31 cellular contexts compared by ENCODE assay signal in the genomic region with DNA sequence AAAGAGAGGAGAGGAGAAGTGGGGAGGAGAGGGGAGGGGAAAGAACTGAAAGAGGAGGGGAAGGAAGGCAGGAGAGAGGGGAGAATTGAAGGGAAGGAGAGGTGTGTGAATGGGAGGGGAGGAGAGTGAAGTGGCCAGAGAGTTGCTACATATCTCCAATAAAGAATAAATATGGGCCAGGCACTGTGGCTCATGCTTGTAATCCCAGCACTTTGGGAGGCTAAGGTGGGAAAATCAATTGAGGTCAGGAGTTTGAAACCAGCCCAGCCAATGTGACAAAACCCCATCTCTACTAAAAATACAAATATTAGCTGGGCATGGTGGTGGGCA.
DNase-seq lines count a peak whose midpoint lies in the region; ATAC-seq and TF ChIP-seq lines count a peak whose summit lies in the region.
"Had no signal": no experiment of that assay in that cellular context is flagged by ENCODE, and none has a peak within 500 bp of the region (broad histone marks: within the 10 kb centered on the region; RNA-seq: fewer than 3 reads in every experiment).

No MANE protein-coding gene starts in this region.

- H3K36me3 ChIP-seq in mammary epithelial cell (ENCODE audit: insufficient read depth, low read length), result no peaks in the 10 kb centered on the region
- H3K36me3 ChIP-seq in colonic mucosa, result no peaks in the 10 kb centered on the region
- no peaks in the 10 kb centered on the region for H3K36me3 ChIP-seq in transverse colon
- H3K36me3 ChIP-seq: cardiac muscle cell, pancreas, SJCRH30, thyroid gland had no signal

- TF ChIP-seq EP300 in transverse colon (IDR thresholded peaks at IDR 0.05; ENCODE audit: low read depth), result no peak

- H4K20me1 ChIP-seq in mammary epithelial cell (ENCODE audit: insufficient read depth, low read length), result no peaks in the 10 kb centered on the region

- H3K27ac ChIP-seq in mammary epithelial cell (ENCODE audit: insufficient read depth, low read depth, low read length) (no peak overlapping the region), colonic mucosa (peak overlapping the region; percentile 61), transverse colon (peak overlapping the region; percentile 36 to 75 (median 60))
- H3K27ac ChIP-seq: cardiac muscle cell, coronary artery, pancreas, SJCRH30, thyroid gland had no signal

- H3K4me2 ChIP-seq in mammary epithelial cell (ENCODE audit: insufficient read depth, low read depth, low read length), result no peak overlapping the region

- H3K27me3 Mint-ChIP-seq in MCF 10A (ENCODE audit: insufficient read depth, unreplicated experiment), result no peaks in the 10 kb centered on the region
- H3K27me3 Mint-ChIP-seq in type B pancreatic cell, result no peaks in the 10 kb centered on the region
- H3K27me3 Mint-ChIP-seq: activated CD8-positive, alpha-beta T cell treated with anti-CD3 and anti-CD28 coated beads for 36 hours; CD4-positive, alpha-beta memory T cell; stimulated activated naive CD8-positive, alpha-beta T cell treated with anti-CD3 and anti-CD28 coated beads, Interleukin-15, amount 100 ng/mL, for 72 hours had no signal

- H3K4me1 ChIP-seq in mammary epithelial cell (ENCODE audit: insufficient read depth, low read length) (peaks cover 7% of the 10 kb centered on the region), colonic mucosa (no peaks in the 10 kb centered on the region), transverse colon (peaks cover 0 to 4% (median 2%) of the 10 kb centered on the region in 4 donors)
- H3K4me1 ChIP-seq: pancreas, SJCRH30, thyroid gland had no signal

- dilution Hi-C loops in mammary epithelial cell (cut with HindIII; ENCODE audit: low sequenced_read_pairs), result no loop called here

- no peak overlapping the region for H2AFZ ChIP-seq in mammary epithelial cell (ENCODE audit: low read depth, low read length)

- H3K4me1 Mint-ChIP-seq in MCF 10A (ENCODE audit: insufficient read depth, unreplicated experiment), result peaks cover 19% of the 10 kb centered on the region
- H3K4me1 Mint-ChIP-seq in type B pancreatic cell (ENCODE audit: unreplicated experiment), result no peaks in the 10 kb centered on the region
- H3K4me1 Mint-ChIP-seq: CD4-positive, alpha-beta memory T cell; nephron progenitor cell; stimulated activated naive CD8-positive, alpha-beta T cell treated with anti-CD3 and anti-CD28 coated beads, Interleukin-15, amount 100 ng/mL, for 72 hours had no signal

- no peak overlapping the region for H3K9ac ChIP-seq in mammary epithelial cell (ENCODE audit: insufficient read depth, low read length)
- no peak overlapping the region for H3K9ac ChIP-seq in colonic mucosa (ENCODE audit: low read depth in 2 of 2, low read length in 2 of 2)

- TF ChIP-seq CTCF in MCF 10A (IDR thresholded peaks at IDR 0.05; ENCODE audit: unreplicated experiment), result no peak
- TF ChIP-seq CTCF in mammary epithelial cell (conservative IDR thresholded peaks at IDR 0.05 in 1 of 2, IDR thresholded peaks at IDR 0.05 in 1 of 2; ENCODE audit: extremely low read depth in 1 of 2, insufficient read depth in 1 of 2, low read depth in 1 of 2, low read length in 2 of 2), result no peak
- TF ChIP-seq CTCF in colonic mucosa (IDR thresholded peaks at IDR 0.05), result no peak
- TF ChIP-seq CTCF in transverse colon (IDR thresholded peaks at IDR 0.05), result no peak
- TF ChIP-seq CTCF in type B pancreatic cell (conservative IDR thresholded peaks at IDR 0.05), result no peak

- CTCF ChIA-PET in MCF 10A (lab: Yijun Ruan, JAX), result no interaction called here
- CTCF ChIA-PET in mammary epithelial cell (lab: Charles Lee; ENCODE audit: low non-redundant PET), result no interaction called here

- intact Hi-C loops in MCF 10A (cut with micrococcal nuclease) (no loop called here), mammary epithelial cell (cut with micrococcal nuclease) (no loop called here), colonic mucosa (cut with DNase I) (no loop called here), transverse colon (cut with DNase I; ENCODE audit: low total_unique reads) (no loop called here)

- H3K36me3 Mint-ChIP-seq in MCF 10A (ENCODE audit: insufficient read depth, unreplicated experiment) (no peaks in the 10 kb centered on the region), type B pancreatic cell (no peaks in the 10 kb centered on the region)
- H3K36me3 Mint-ChIP-seq: activated naive CD4-positive, alpha-beta T cell treated with anti-CD3 and anti-CD28 coated beads, Interleukin-2, amount 50 U/mL, for 72 hours; CD4-positive, alpha-beta memory T cell had no signal

- H3K4me3 ChIP-seq in mammary epithelial cell (replicated peaks in 1 of 3; ENCODE audit: insufficient read depth in 1 of 3, low read depth in 2 of 3, low read length in 3 of 3) (no peak overlapping the region), colonic mucosa (no peak overlapping the region), transverse colon (no peak overlapping the region)
- H3K4me3 ChIP-seq: cardiac muscle cell, coronary artery, lung, pancreas, SJCRH30, thyroid gland had no signal

- no peaks in the 10 kb centered on the region for H3K9me3 Mint-ChIP-seq in MCF 10A (ENCODE audit: unreplicated experiment)
- H3K9me3 Mint-ChIP-seq in type B pancreatic cell, result peaks cover 1% of the 10 kb centered on the region
- H3K9me3 Mint-ChIP-seq: stimulated activated naive CD8-positive, alpha-beta T cell treated with anti-CD3 and anti-CD28 coated beads, Interleukin-15, amount 100 ng/mL, for 72 hours had no signal

- H3K9me3 ChIP-seq in mammary epithelial cell (replicated peaks; ENCODE audit: insufficient read depth, low read length), result peaks cover under 1% of the 10 kb centered on the region
- no peaks in the 10 kb centered on the region for H3K9me3 ChIP-seq in colonic mucosa
- H3K9me3 ChIP-seq in transverse colon, result peaks cover 0 to 3% of the 10 kb centered on the region in 2 donors
- H3K9me3 ChIP-seq: pancreas, SJCRH30, thyroid gland had no signal

- BruUV-seq in MCF 10A (replicated peaks; lab: Mats Ljungman, UMichigan), result no TSS peak
- BruUV-seq in mammary epithelial cell (replicated peaks; lab: Mats Ljungman, UMichigan), result no TSS peak

- no peak for DNase-seq in MCF 10A (ENCODE audit: unreplicated experiment)
- DNase-seq in mammary epithelial cell, result no peak
- DNase-seq in colonic mucosa, result no peak
- no peak for DNase-seq in transverse colon
- no peak for DNase-seq in NCI-H510A (lab: John Stamatoyannopoulos, UW)
- DNase-seq in type B pancreatic cell (ENCODE audit: extremely low spot score, unreplicated experiment), result no peak
- DNase-seq: activated CD4-positive, CD25-positive, alpha-beta regulatory T cell treated with anti-CD3 and anti-CD28 coated beads, Interleukin-2, amount 50 U/mL, for 72 hours; activated CD8-positive, alpha-beta T cell treated with anti-CD3 and anti-CD28 coated beads for 36 hours; AML-193; CD4-positive, alpha-beta memory T cell; DMS153; effector memory CD4-positive, alpha-beta T cell; erythroblast; GOT3; head of caudate nucleus; NCI-H1048; NCI-H1694; nephron progenitor cell; pancreas; small intestine; stimulated activated CD4-positive, alpha-beta T cell treated with anti-CD3 and anti-CD28 coated beads, Interleukin-1b, Interleukin-23, amount 100 ng/mL, for 48 hours; stimulated activated CD8-positive, alpha-beta memory T cell treated with anti-CD3 and anti-CD28 coated beads, Interleukin-4, amount 100 ng/mL, for 48 hours; stimulated activated naive CD8-positive, alpha-beta T cell treated with anti-CD3 and anti-CD28 coated beads, Interleukin-15, amount 100 ng/mL, for 72 hours; thyroid gland had no signal

- POLR2A ChIA-PET in MCF 10A (lab: Yijun Ruan, JAX), result no interaction called here

- TF ChIP-seq POLR2A in transverse colon (IDR thresholded peaks at IDR 0.05), result no peak

- H3K4me3 Mint-ChIP-seq in MCF 10A (ENCODE audit: unreplicated experiment), result peak overlapping the region; percentile 38
- H3K4me3 Mint-ChIP-seq in type B pancreatic cell, result no peak overlapping the region
- H3K4me3 Mint-ChIP-seq: activated CD8-positive, alpha-beta T cell treated with anti-CD3 and anti-CD28 coated beads for 36 hours; CD4-positive, alpha-beta memory T cell; nephron progenitor cell; stimulated activated naive CD8-positive, alpha-beta T cell treated with anti-CD3 and anti-CD28 coated beads, Interleukin-15, amount 100 ng/mL, for 72 hours had no signal

- H3K27ac Mint-ChIP-seq in MCF 10A (ENCODE audit: low read depth, unreplicated experiment), result peak overlapping the region; percentile 83
- no peak overlapping the region for H3K27ac Mint-ChIP-seq in type B pancreatic cell
- H3K27ac Mint-ChIP-seq: activated CD8-positive, alpha-beta T cell treated with anti-CD3 and anti-CD28 coated beads for 36 hours; CD4-positive, alpha-beta memory T cell; nephron progenitor cell; stimulated activated naive CD8-positive, alpha-beta T cell treated with anti-CD3 and anti-CD28 coated beads, Interleukin-15, amount 100 ng/mL, for 72 hours had no signal

- H3K79me2 ChIP-seq in mammary epithelial cell (ENCODE audit: insufficient read depth, low read length), result no peaks in the 10 kb centered on the region

- H3K27me3 ChIP-seq in mammary epithelial cell (ENCODE audit: insufficient read depth, low read length), result no peaks in the 10 kb centered on the region
- no peaks in the 10 kb centered on the region for H3K27me3 ChIP-seq in colonic mucosa
- no peaks in the 10 kb centered on the region for H3K27me3 ChIP-seq in transverse colon
- H3K27me3 ChIP-seq: cardiac muscle cell, pancreas, SJCRH30, thyroid gland had no signal

- ATAC-seq in HG03139 (IDR thresholded peaks at IDR 0.05; ENCODE audit: unreplicated experiment) (peak; percentile 5), GM21360 (IDR thresholded peaks at IDR 0.05; ENCODE audit: unreplicated experiment) (no peak)
- ATAC-seq: activated CD8-positive, alpha-beta T cell treated with anti-CD3 and anti-CD28 coated beads for 36 hours; activated naive CD4-positive, alpha-beta T cell treated with anti-CD3 and anti-CD28 coated beads, Interleukin-2, amount 50 U/mL, for 72 hours; stimulated activated naive CD8-positive, alpha-beta T cell treated with anti-CD3 and anti-CD28 coated beads, Interleukin-15, amount 100 ng/mL, for 72 hours had no signal

- in situ Hi-C loops in mammary epithelial cell (cut with MboI; ENCODE audit: low sequenced_read_pairs in 2 of 2), result no loop called here
- in situ Hi-C loops in transverse colon (cut with MboI; ENCODE audit: low pct_ligation_motif_present in 1 of 4, low pct_unique_long_range_greater_than_20kb in 1 of 4, low sequenced_read_pairs in 3 of 4), result no loop called here
